Comparison of ENCODE assay signal across 9 cellular contexts in the genomic region with DNA sequence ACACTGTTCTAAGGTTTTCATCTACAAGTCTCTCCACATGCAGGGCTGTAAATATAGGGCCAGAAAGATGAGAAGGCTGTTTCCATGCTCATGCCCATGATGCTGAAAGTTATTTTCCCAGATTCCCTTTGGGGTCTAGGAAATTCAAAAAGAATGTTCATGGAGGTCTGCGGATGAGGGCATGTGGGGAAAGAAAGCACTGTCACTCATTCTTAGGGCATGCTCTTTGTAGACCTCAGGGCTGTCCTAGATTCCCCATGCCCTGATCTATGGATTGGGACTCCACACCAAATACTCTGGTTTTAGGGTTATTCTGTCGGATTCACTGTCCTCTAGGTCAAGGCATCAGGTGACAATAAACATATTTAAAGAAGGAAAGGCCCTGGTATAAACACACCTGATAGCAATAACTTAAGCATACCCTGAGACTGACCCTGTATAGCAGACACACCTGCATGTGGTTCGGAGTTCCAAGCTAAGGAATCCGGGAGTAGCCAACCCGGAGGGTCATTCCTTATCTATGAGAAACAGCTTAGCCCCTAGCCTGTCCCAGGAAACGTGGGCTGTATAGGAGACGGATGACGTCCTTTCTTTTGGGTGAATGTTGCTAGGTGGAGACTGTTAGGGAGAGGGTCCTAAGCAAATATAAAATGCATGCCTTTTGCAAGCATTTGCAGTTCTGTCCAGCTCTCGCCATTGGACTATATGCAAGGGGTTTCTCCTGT.
"Had no signal": no experiment of that assay in that cellular context is flagged by ENCODE, and none has a peak within 500 bp of the region (broad histone marks: within the 10 kb centered on the region; RNA-seq: fewer than 3 reads in every experiment).

No MANE protein-coding gene starts in this region.

- H2AFZ ChIP-seq: GM23338 had no signal

- DNase-seq: H9, HCEC 1CT, IMR-90, KBM-7 had no signal

- H3K4me2 ChIP-seq: GM23338, KMS-11 had no signal

- H3K4me3 ChIP-seq: GM23338 had no signal

- H3K9ac ChIP-seq: KMS-11 had no signal

- FAIRE-seq: H1, H54, HTR-8/SVneo had no signal

- H3K27ac ChIP-seq: KMS-11 had no signal

- ATAC-seq: GM23338 had no signal
